Comparison of ENCODE assay signal across 30 cellular contexts in the genomic region with DNA sequence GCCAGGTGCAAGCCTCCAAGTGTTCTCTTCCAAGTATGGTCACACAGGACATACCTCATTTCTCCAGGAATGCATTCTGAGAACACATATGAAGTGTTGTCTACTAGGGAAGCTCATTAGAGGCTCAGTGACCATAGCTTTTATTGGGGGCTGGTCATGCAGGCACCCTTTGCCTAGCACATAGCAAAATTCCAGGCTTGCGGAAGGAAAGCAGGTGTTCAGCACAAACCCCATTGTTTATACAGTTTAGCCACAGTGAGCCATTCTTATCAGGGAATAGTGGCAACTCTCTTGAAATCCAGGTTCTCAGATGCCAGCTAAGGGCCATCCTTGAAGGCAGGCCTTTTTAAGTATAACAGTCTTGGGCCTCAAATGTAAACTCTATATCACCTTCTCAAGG.
DNase-seq lines count a peak whose midpoint lies in the region; ATAC-seq and TF ChIP-seq lines count a peak whose summit lies in the region.
"Had no signal": no experiment of that assay in that cellular context is flagged by ENCODE, and none has a peak within 500 bp of the region (broad histone marks: within the 10 kb centered on the region; RNA-seq: fewer than 3 reads in every experiment).

No MANE protein-coding gene starts in this region.

- peaks cover 40% of the 10 kb centered on the region for H3K4me1 Mint-ChIP-seq in CD8-positive, alpha-beta T cell (ENCODE audit: low read depth)
- peaks cover 34% of the 10 kb centered on the region for H3K4me1 Mint-ChIP-seq in endodermal cell
- peaks cover 14% of the 10 kb centered on the region for H3K4me1 Mint-ChIP-seq in nephron progenitor cell

- H3K4me3 Mint-ChIP-seq in CD8-positive, alpha-beta T cell = no peak overlapping the region
- H3K4me3 Mint-ChIP-seq in endodermal cell (no peak overlapping the region), nephron progenitor cell (no peak overlapping the region)
- H3K4me3 Mint-ChIP-seq: T-cell had no signal

- TF ChIP-seq CTCF in CD8-positive, alpha-beta T cell (IDR thresholded peaks at IDR 0.05) = no peak
- no peak for TF ChIP-seq CTCF in endodermal cell (conservative IDR thresholded peaks at IDR 0.05)
- no peak for TF ChIP-seq CTCF in nephron progenitor cell (IDR thresholded peaks at IDR 0.05)

- intact Hi-C loops in CD8-positive, alpha-beta T cell (cut with DNase I, micrococcal nuclease) = no loop called here

- no peak overlapping the region for H3K4me3 ChIP-seq in CD8-positive, alpha-beta T cell (ENCODE audit: low read depth, low read length)
- H3K4me3 ChIP-seq in HUES48 (ENCODE audit: low read depth, low read length) (no peak overlapping the region), endodermal cell (ENCODE audit: low read length) (no peak overlapping the region)
- H3K4me3 ChIP-seq: BLaER1 treated with 17β-estradiol and CSF1 and Interleukin-3, amounts not matched to agents 10 nM and 100 nM; MG63; thoracic aorta had no signal

- peak overlapping the region; percentile 62 for H3K27ac Mint-ChIP-seq in CD8-positive, alpha-beta T cell
- H3K27ac Mint-ChIP-seq in endodermal cell (peak overlapping the region; percentile 80), nephron progenitor cell (peak overlapping the region; percentile 97)

- 95% methylated on average over 1 of the region's 1 CpG; no CpG with 5 or more reads in 1 of the 2 experiments for WGBS in endodermal cell (ENCODE audit: insufficient coverage in 1 of 2, insufficient read length in 1 of 2), 2 experiments

- H3K9ac ChIP-seq in HUES48 (ENCODE audit: low read depth, low read length) (0 out of 2 replicates have a peak overlapping the region, but pooled peaks have one; percentile 11), endodermal cell (ENCODE audit: extremely low read depth, low read length, poor library complexity, severe bottlenecking) (no peak overlapping the region)
- H3K9ac ChIP-seq: BLaER1 treated with 17β-estradiol and CSF1 and Interleukin-3, amounts not matched to agents 10 nM and 100 nM had no signal

- ATAC-seq in CD8-positive, alpha-beta T cell = no peak
- ATAC-seq in HG02642 (IDR thresholded peaks at IDR 0.05; ENCODE audit: poor library complexity, unreplicated experiment) (no peak), GM18861 (IDR thresholded peaks at IDR 0.05; ENCODE audit: unreplicated experiment) (no peak)
- ATAC-seq: HCT116, Panc1, T-cell had no signal

- no peaks in the 10 kb centered on the region for H3K27me3 ChIP-seq in CD8-positive, alpha-beta T cell (ENCODE audit: insufficient read depth, low read length)
- H3K27me3 ChIP-seq in HUES48 (ENCODE audit: control insufficient read depth, insufficient read depth, low read length) (no peaks in the 10 kb centered on the region), endodermal cell (ENCODE audit: control insufficient read depth, insufficient read depth, low read length, poor library complexity, severe bottlenecking) (no peaks in the 10 kb centered on the region)
- H3K27me3 ChIP-seq: BLaER1 treated with 17β-estradiol and CSF1 and Interleukin-3, amounts not matched to agents 10 nM and 100 nM; MG63 had no signal

- no peaks in the 10 kb centered on the region for H3K9me3 ChIP-seq in CD8-positive, alpha-beta T cell (ENCODE audit: low read length)
- no peaks in the 10 kb centered on the region for H3K9me3 ChIP-seq in HUES48 (ENCODE audit: control insufficient read depth, insufficient read depth, low read length)
- no peaks in the 10 kb centered on the region for H3K9me3 ChIP-seq in endodermal cell (ENCODE audit: control insufficient read depth, low read length)
- H3K9me3 ChIP-seq: MG63, thoracic aorta had no signal

- no peak overlapping the region for H3K27ac ChIP-seq in CD8-positive, alpha-beta T cell (ENCODE audit: low read depth, low read length)
- peak overlapping the region; percentile 92 for H3K27ac ChIP-seq in HUES48 (ENCODE audit: low read depth, low read length)
- no peak overlapping the region for H3K27ac ChIP-seq in endodermal cell (ENCODE audit: low read depth, low read length)
- H3K27ac ChIP-seq: BLaER1 treated with 17β-estradiol and CSF1 and Interleukin-3, amounts not matched to agents 10 nM and 100 nM; thoracic aorta had no signal

- H3K36me3 ChIP-seq in CD8-positive, alpha-beta T cell (ENCODE audit: insufficient read depth, low read length) = no peaks in the 10 kb centered on the region
- H3K36me3 ChIP-seq in HUES48 (ENCODE audit: control insufficient read depth, insufficient read depth, low read length) (peaks cover 20% of the 10 kb centered on the region), endodermal cell (ENCODE audit: control insufficient read depth, insufficient read depth, low read length) (peaks cover 6% of the 10 kb centered on the region)
- H3K36me3 ChIP-seq: thoracic aorta had no signal

- no peaks in the 10 kb centered on the region for H3K27me3 Mint-ChIP-seq in CD8-positive, alpha-beta T cell (ENCODE audit: low read depth)
- H3K27me3 Mint-ChIP-seq in endodermal cell (ENCODE audit: insufficient read depth) (no peaks in the 10 kb centered on the region), nephron progenitor cell (ENCODE audit: low read depth, poor library complexity) (no peaks in the 10 kb centered on the region)
- H3K27me3 Mint-ChIP-seq: T-cell had no signal

- no peaks in the 10 kb centered on the region for H3K9me3 Mint-ChIP-seq in CD8-positive, alpha-beta T cell
- H3K9me3 Mint-ChIP-seq in endodermal cell (peaks cover 3% of the 10 kb centered on the region), nephron progenitor cell (peaks cover 38% of the 10 kb centered on the region)
- H3K9me3 Mint-ChIP-seq: T-cell had no signal

- POLR2A ChIA-PET in CD8-positive, alpha-beta T cell (lab: Charles Lee) = no interaction called here

- DNase-seq in CD8-positive, alpha-beta T cell = no peak
- no peak for DNase-seq in endodermal cell
- no peak for DNase-seq in nephron progenitor cell
- no peak for DNase-seq in DMS53 (lab: John Stamatoyannopoulos, UW)
- DNase-seq in effector CD8-positive, alpha-beta T cell (lab: John Stamatoyannopoulos, UW) = no peak
- DNase-seq: activated CD8-positive, alpha-beta memory T cell treated with anti-CD3 and anti-CD28 coated beads for 24 hours; activated gamma-delta T cell treated with Interleukin-2 at 50 U/mL for 16 hours; activated T-cell treated with anti-CD3 and anti-CD28 coated beads, Interleukin-2, amount 50 U/mL, for 1 hour; amniotic stem cell; dermis blood vessel endothelial cell; EL; kidney; mammary epithelial cell; MG63; NCI-H1417; NCI-H2081 treated with DMSO at 0.1 percent for 48 hours; NCI-H524; occipital lobe; retina; stimulated activated CD4-positive, alpha-beta T cell treated with anti-CD3 and anti-CD28 coated beads, Interleukin-12 subunit alpha, Interleukin-12 subunit beta, amount 100 ng/mL, for 4 hours; stimulated activated CD4-positive, alpha-beta T cell treated with anti-CD3 and anti-CD28 coated beads, Interleukin-4, amount 100 ng/mL, for 24 hours; stimulated activated naive CD4-positive, alpha-beta T cell treated with Interleukin-2 at 50 U/mL for 16 hours; T-cell had no signal

- peaks cover 3% of the 10 kb centered on the region for H3K4me1 ChIP-seq in CD8-positive, alpha-beta T cell (ENCODE audit: insufficient read depth, low read length)
- H3K4me1 ChIP-seq in HUES48 (ENCODE audit: control insufficient read depth, insufficient read depth, low read length) (peaks cover 60% of the 10 kb centered on the region), endodermal cell (ENCODE audit: control insufficient read depth, insufficient read depth, low read length) (peaks cover 3% of the 10 kb centered on the region)

- H3K36me3 Mint-ChIP-seq in CD8-positive, alpha-beta T cell = peaks cover 26% of the 10 kb centered on the region
- H3K36me3 Mint-ChIP-seq in endodermal cell (ENCODE audit: low read depth) (peaks cover 33% of the 10 kb centered on the region), nephron progenitor cell (ENCODE audit: low read depth) (peaks cover 83% of the 10 kb centered on the region)

- CTCF ChIA-PET in CD8-positive, alpha-beta T cell (lab: Charles Lee) = no interaction called here
